In genomic region chr14:68748691-68749090, GRCh38 we compare ENCODE assay signal across 18 cellular contexts. TPM values are rescaled to one million over a fixed set of nuclear protein-coding genes. Genes with fewer than 3 reads are reported as not detected.
A peak's percentile ranks its signal among the peaks of the same experiment; 100 is the strongest.
DNase-seq lines count a peak whose midpoint lies in the region; ATAC-seq and TF ChIP-seq lines count a peak whose summit lies in the region.
"Had no signal": no experiment of that assay in that cellular context is flagged by ENCODE, and none has a peak within 500 bp of the region (broad histone marks: within the 10 kb centered on the region; RNA-seq: fewer than 3 reads in every experiment).

No MANE protein-coding gene starts in this region.

- peak overlapping the region; percentile 4 for H2BK15ac ChIP-seq in mesenchymal stem cell (ENCODE audit: low read depth, poor library complexity, severe bottlenecking)

- TF ChIP-seq POLR2A in HCT116 (IDR thresholded peaks at IDR 0.05; ENCODE audit: borderline replicate concordance, extremely low read depth, insufficient read depth, insufficient read length) = no peak

- peak overlapping the region in 1 of 2 experiments; percentile 71 for H3K18ac ChIP-seq in mesenchymal stem cell (ENCODE audit: low read depth in 1 of 2, low read length in 2 of 2)

- no peak for TF ChIP-seq CTCF in HCT116 (IDR thresholded peaks at IDR 0.05 in 2 of 3, conservative IDR thresholded peaks at IDR 0.05 in 1 of 3; ENCODE audit: borderline replicate concordance in 1 of 3, insufficient read depth in 1 of 3, low read depth in 2 of 3, low read length in 2 of 3)
- no peak for TF ChIP-seq CTCF in WERI-Rb-1 (IDR thresholded peaks at IDR 0.05; ENCODE audit: low read depth, low read length)
- TF ChIP-seq CTCF in smooth muscle cell (IDR thresholded peaks at IDR 0.05; ENCODE audit: borderline replicate concordance, insufficient read depth, poor library complexity, severe bottlenecking) = no peak

- 90% methylated on average over 5 of the region's 5 CpGs for WGBS in mesenchymal stem cell
- 84% methylated on average over 5 of the region's 5 CpGs for WGBS in smooth muscle cell (ENCODE audit: low lambda C conversion rate)

- H3K79me2 ChIP-seq in HCT116 (ENCODE audit: insufficient read depth, low read length) (no peaks in the 10 kb centered on the region), smooth muscle cell (ENCODE audit: low read depth) (no peaks in the 10 kb centered on the region)

- DNase-seq in HCT116 (ENCODE audit: low read depth, low spot score) (no peak), WERI-Rb-1 (no peak), mesenchymal stem cell (no peak), smooth muscle cell (lab: John Stamatoyannopoulos, UW; ENCODE audit: unreplicated experiment) (no peak), A172 (ENCODE audit: low spot score) (no peak), caudate nucleus (lab: John Stamatoyannopoulos, UW) (no peak)
- DNase-seq in activated CD4-positive, alpha-beta T cell treated with anti-CD3 and anti-CD28 coated beads, Interleukin-2, amount 10 ng/mL, durations not matched to agents 7 days and 5 days = no peak
- DNase-seq: ACHN; CD4-positive, alpha-beta T cell; DND-41; GF-D8; MM.1S; NCI-H1105; NCI-H1694 treated with DMSO at 0.1 percent for 48 hours; NK-92 treated with Interleukin-12 subunit alpha and Interleukin-12 subunit beta, amount 100 ng/mL, for 24 hours had no signal

- no peaks in the 10 kb centered on the region for H3K27me3 ChIP-seq in HCT116 (ENCODE audit: insufficient read depth, low read length)
- no peaks in the 10 kb centered on the region for H3K27me3 ChIP-seq in WERI-Rb-1 (ENCODE audit: insufficient read depth, low read depth, severe bottlenecking)
- H3K27me3 ChIP-seq in mesenchymal stem cell (ENCODE audit: control insufficient read depth in 1 of 2, insufficient read depth in 1 of 2, low read length in 2 of 2) = peaks cover 0 to 4% of the 10 kb centered on the region in 2 experiments
- H3K27me3 ChIP-seq in smooth muscle cell (ENCODE audit: low read depth) = no peaks in the 10 kb centered on the region

- H3K14ac ChIP-seq in mesenchymal stem cell (ENCODE audit: low read length in 2 of 2) = no peak overlapping the region

- H3K9me2 ChIP-seq in HCT116 (ENCODE audit: insufficient read depth) = no peaks in the 10 kb centered on the region

- peak; percentile 50; the same call in 1 of the 2 replicates for ATAC-seq in HCT116
- ATAC-seq: GM23338 had no signal

- H3K4me1 ChIP-seq in HCT116 (ENCODE audit: control insufficient read depth in 1 of 2, insufficient read depth in 2 of 2, low read length in 2 of 2) (peaks cover 8 to 9% of the 10 kb centered on the region in 2 experiments; a peak in 2 of 4 replicates), mesenchymal stem cell (ENCODE audit: control insufficient read depth, insufficient read depth, low read depth, low read length) (no peaks in the 10 kb centered on the region), smooth muscle cell (ENCODE audit: low read depth) (peaks cover 15% of the 10 kb centered on the region)

- no peak for TF ChIP-seq RAD21 in HCT116 (IDR thresholded peaks at IDR 0.05; ENCODE audit: low read depth)

- H3K9me3 ChIP-seq in HCT116 (ENCODE audit: control insufficient read depth in 1 of 2, insufficient read depth in 1 of 2, low read depth in 1 of 2, low read length in 2 of 2) (no peaks in the 10 kb centered on the region), WERI-Rb-1 (ENCODE audit: severe bottlenecking) (no peaks in the 10 kb centered on the region), mesenchymal stem cell (ENCODE audit: control insufficient read depth, low read length) (no peaks in the 10 kb centered on the region), smooth muscle cell (replicated peaks; ENCODE audit: low read depth) (no peaks in the 10 kb centered on the region)

- H3K9me3 Mint-ChIP-seq in activated CD4-positive, alpha-beta T cell treated with anti-CD3 and anti-CD28 coated beads, Interleukin-2, amount 10 ng/mL, durations not matched to agents 7 days and 5 days = no peaks in the 10 kb centered on the region
- H3K9me3 Mint-ChIP-seq: CD4-positive, alpha-beta T cell; GM23338 had no signal

- BruUV-seq in HCT116 (replicated peaks; lab: Mats Ljungman, UMichigan) = no TSS peak

- no peak overlapping the region for H3K23ac ChIP-seq in mesenchymal stem cell (ENCODE audit: low read length in 2 of 2)

- H4K20me1 ChIP-seq in HCT116 (ENCODE audit: insufficient read depth) (no peaks in the 10 kb centered on the region), smooth muscle cell (ENCODE audit: low read depth) (no peaks in the 10 kb centered on the region)

- H4K91ac ChIP-seq in mesenchymal stem cell (ENCODE audit: low read length) = peak overlapping the region; percentile 78

- H3K4me2 ChIP-seq in HCT116 (ENCODE audit: low read length) (peak overlapping the region; percentile 6; the same call in 1 of the 2 replicates), mesenchymal stem cell (ENCODE audit: low read length, poor library complexity, severe bottlenecking) (no peak overlapping the region), smooth muscle cell (peak overlapping the region; percentile 32)
- H3K4me2 ChIP-seq: GM23338, KMS-11 had no signal

- H2AK5ac ChIP-seq in mesenchymal stem cell (ENCODE audit: low read length, severe bottlenecking) = no peak overlapping the region

- no peaks in the 10 kb centered on the region for H3K27me3 Mint-ChIP-seq in activated CD4-positive, alpha-beta T cell treated with anti-CD3 and anti-CD28 coated beads, Interleukin-2, amount 10 ng/mL, durations not matched to agents 7 days and 5 days
- H3K27me3 Mint-ChIP-seq: B cell; CD4-positive, alpha-beta T cell had no signal

- POLR2A ChIA-PET in HCT116 (lab: Charles Lee) = no interaction called here
- POLR2A ChIA-PET in activated CD4-positive, alpha-beta T cell treated with anti-CD3 and anti-CD28 coated beads, Interleukin-2, amount 10 ng/mL, durations not matched to agents 7 days and 5 days (lab: Charles Lee) = no interaction called here

- H3K36me3 ChIP-seq in HCT116 (ENCODE audit: control insufficient read depth in 1 of 2, insufficient read depth in 2 of 2, low read length in 2 of 2) (no peaks in the 10 kb centered on the region), WERI-Rb-1 (no peaks in the 10 kb centered on the region), mesenchymal stem cell (ENCODE audit: control insufficient read depth in 1 of 2, insufficient read depth in 2 of 2, low read depth in 1 of 2, low read length in 2 of 2) (no peaks in the 10 kb centered on the region), smooth muscle cell (ENCODE audit: low read depth) (no peaks in the 10 kb centered on the region)

- H4K8ac ChIP-seq in mesenchymal stem cell (ENCODE audit: low read length) = peak overlapping the region; percentile 86

- H2BK12ac ChIP-seq in mesenchymal stem cell (ENCODE audit: low read length in 2 of 2) = peak overlapping the region; percentile 4 to 49

- H3K9ac ChIP-seq in HCT116 (ENCODE audit: low read length) (no peak overlapping the region), mesenchymal stem cell (ENCODE audit: low read length) (no peak overlapping the region), smooth muscle cell (ENCODE audit: low read depth) (peak overlapping the region; percentile 36)
- H3K9ac ChIP-seq: KMS-11 had no signal

- no peak overlapping the region for H3K27ac Mint-ChIP-seq in activated CD4-positive, alpha-beta T cell treated with anti-CD3 and anti-CD28 coated beads, Interleukin-2, amount 10 ng/mL, durations not matched to agents 7 days and 5 days
- H3K27ac Mint-ChIP-seq: B cell; CD4-positive, alpha-beta T cell; GM23338 had no signal

- no peak overlapping the region for H3K27ac ChIP-seq in HCT116 (ENCODE audit: low read depth, low read length)
- H3K27ac ChIP-seq in WERI-Rb-1 = peak overlapping the region; percentile 90
- H3K27ac ChIP-seq in mesenchymal stem cell (ENCODE audit: low read length, poor library complexity, severe bottlenecking) = no peak overlapping the region
- peak overlapping the region; percentile 86 for H3K27ac ChIP-seq in smooth muscle cell (ENCODE audit: low read depth)
- H3K27ac ChIP-seq in caudate nucleus (ENCODE audit: low read depth, low read length) = no peak overlapping the region
- H3K27ac ChIP-seq: KMS-11 had no signal

- peaks cover 3% of the 10 kb centered on the region for H3F3A ChIP-seq in smooth muscle cell (ENCODE audit: low read depth)

- intact Hi-C loops in HCT116 (cut with micrococcal nuclease) = no loop called here

- no peak overlapping the region for H2AFZ ChIP-seq in HCT116 (ENCODE audit: low read depth, low read length, poor library complexity, severe bottlenecking)
- no peak overlapping the region for H2AFZ ChIP-seq in mesenchymal stem cell (ENCODE audit: low read depth, low read length)
- no peak overlapping the region for H2AFZ ChIP-seq in smooth muscle cell (ENCODE audit: low read depth)
- H2AFZ ChIP-seq: GM23338 had no signal

- H3K79me1 ChIP-seq in mesenchymal stem cell (replicated peaks; ENCODE audit: low read length, poor library complexity, severe bottlenecking) = no peaks in the 10 kb centered on the region

- H2BK5ac ChIP-seq in mesenchymal stem cell (ENCODE audit: low read depth, low read length, poor library complexity, severe bottlenecking) = no peak overlapping the region

- H3K4ac ChIP-seq in mesenchymal stem cell (ENCODE audit: low read depth in 1 of 2, low read length in 2 of 2) = peak overlapping the region in 1 of 2 experiments; percentile 52

- H3K4me3 Mint-ChIP-seq in activated CD4-positive, alpha-beta T cell treated with anti-CD3 and anti-CD28 coated beads, Interleukin-2, amount 10 ng/mL, durations not matched to agents 7 days and 5 days = no peak overlapping the region
- H3K4me3 Mint-ChIP-seq: B cell; CD4-positive, alpha-beta T cell; GM23338 had no signal

- CTCF ChIA-PET in HCT116 (lab: Charles Lee) = no interaction called here
- CTCF ChIA-PET in activated CD4-positive, alpha-beta T cell treated with anti-CD3 and anti-CD28 coated beads, Interleukin-2, amount 10 ng/mL, durations not matched to agents 7 days and 5 days (lab: Charles Lee) = interaction anchor here (0.7 to 1.7 kb wide), 3 partner anchors 9 to 12 kb away, joined by 3 to 5 read pairs (median 5); no protein-coding TSS in a partner anchor

- no peaks in the 10 kb centered on the region for H3K4me1 Mint-ChIP-seq in activated CD4-positive, alpha-beta T cell treated with anti-CD3 and anti-CD28 coated beads, Interleukin-2, amount 10 ng/mL, durations not matched to agents 7 days and 5 days

- RAD21 ChIA-PET in HCT116 (lab: Charles Lee; ENCODE audit: low non-redundant PET in 1 of 2, low total read pairs in 2 of 2, uncharacterized antibody in 2 of 2, unreplicated experiment in 2 of 2) = no interaction called here

- H3K4me3 ChIP-seq in HCT116 (replicated peaks in 1 of 2; ENCODE audit: low read depth in 1 of 2, low read length in 2 of 2) (no peak overlapping the region), WERI-Rb-1 (ENCODE audit: low read depth, low read length) (no peak overlapping the region), mesenchymal stem cell (ENCODE audit: insufficient read depth in 1 of 2, low read depth in 1 of 2, low read length in 2 of 2) (no peak overlapping the region), smooth muscle cell (no peak overlapping the region)
- H3K4me3 ChIP-seq: GM23338 had no signal

- no peak overlapping the region for H2BK120ac ChIP-seq in mesenchymal stem cell (ENCODE audit: low read depth, low read length)

- H3K36me3 Mint-ChIP-seq in activated CD4-positive, alpha-beta T cell treated with anti-CD3 and anti-CD28 coated beads, Interleukin-2, amount 10 ng/mL, durations not matched to agents 7 days and 5 days (ENCODE audit: low read depth) = no peaks in the 10 kb centered on the region

RNA-seq across cellular contexts. Expression of gene ZFP36L1, which starts 44.2 kb away (rescaled TPM):
- total RNA-seq in HCT116 (2021; ENCODE audit: unreplicated experiment) (304 TPM), smooth muscle cell (133 and 166 TPM in 2 replicates)
- 177 and 302 TPM in 2 replicates for polyA plus RNA-seq in HCT116 (2012)
- 407 TPM for polyA plus RNA-seq in mesenchymal stem cell (2013, experiment 1 of 2)
- polyA plus RNA-seq in mesenchymal stem cell (2013, experiment 2 of 2) = 408 TPM
- polyA plus RNA-seq in smooth muscle cell = 418 and 450 TPM in 2 replicates
- 10 to 100 TPM; 81.7 to 82.2 TPM for total RNA-seq in activated CD4-positive, alpha-beta T cell treated with anti-CD3 and anti-CD28 coated beads, Interleukin-2, amount 10 ng/mL, durations not matched to agents 7 days and 5 days
- 39.7 and 49.7 TPM in 2 replicates for total RNA-seq in A172 (2014; rRNA removed; shearing (Covaris generic))

Comparison
In these comparisons a context has a peak if more than half of its experiments do, and no peak if none do; other contexts are left out.
1. H3K27ac ChIP-seq: peak in WERI-Rb-1 (single experiment) and smooth muscle cell (single experiment); none in HCT116 (single experiment), mesenchymal stem cell (single experiment) and caudate nucleus (single experiment).